1 cellular context compared by ENCODE assay signal in the genomic region with DNA sequence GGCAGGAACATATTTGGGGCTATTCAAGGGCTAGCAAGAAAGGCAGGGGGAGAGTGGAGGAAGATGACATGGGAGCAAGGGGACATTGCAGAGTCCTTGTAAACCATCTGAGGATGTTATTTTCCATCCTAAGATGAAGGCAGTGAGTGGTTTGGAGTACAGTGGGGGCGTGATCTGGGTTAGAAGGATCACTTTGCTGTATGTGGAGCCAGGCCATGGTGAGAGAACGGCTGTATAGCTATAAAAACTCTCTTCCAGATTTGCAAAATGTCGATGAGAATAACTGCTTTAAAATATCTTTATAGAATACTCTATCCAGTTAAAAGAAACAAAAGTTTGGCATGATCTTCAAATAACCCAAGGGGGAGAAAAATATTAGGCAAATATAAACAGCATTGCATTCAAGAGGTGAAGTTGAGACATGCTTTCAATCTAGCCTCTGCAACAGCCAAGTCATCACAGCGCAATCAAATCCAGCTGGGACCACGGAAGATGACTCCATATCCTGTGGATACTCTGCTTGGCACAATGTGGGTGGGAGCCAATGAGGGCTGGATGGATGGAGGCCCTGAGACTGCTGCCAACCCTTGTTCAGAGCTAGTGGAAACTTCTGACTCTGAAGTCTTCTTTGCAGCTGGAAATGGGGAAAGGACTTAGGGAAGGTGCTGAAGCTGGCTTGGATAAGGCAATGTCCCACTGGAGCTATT.
TF ChIP-seq lines count a peak whose summit lies in the region.

No MANE protein-coding gene starts in this region.

TF ChIP-seq in A549, 52 proteins besides CTCF, POLR2A, EP300 and RAD21 (continued from another document):
- no peak for TF ChIP-seq HEYL (CRISPR knock-in tag; IDR thresholded peaks at IDR 0.05)
- TF ChIP-seq JUN (IDR thresholded peaks at IDR 0.05), result no peak
- TF ChIP-seq, protein P1, sequence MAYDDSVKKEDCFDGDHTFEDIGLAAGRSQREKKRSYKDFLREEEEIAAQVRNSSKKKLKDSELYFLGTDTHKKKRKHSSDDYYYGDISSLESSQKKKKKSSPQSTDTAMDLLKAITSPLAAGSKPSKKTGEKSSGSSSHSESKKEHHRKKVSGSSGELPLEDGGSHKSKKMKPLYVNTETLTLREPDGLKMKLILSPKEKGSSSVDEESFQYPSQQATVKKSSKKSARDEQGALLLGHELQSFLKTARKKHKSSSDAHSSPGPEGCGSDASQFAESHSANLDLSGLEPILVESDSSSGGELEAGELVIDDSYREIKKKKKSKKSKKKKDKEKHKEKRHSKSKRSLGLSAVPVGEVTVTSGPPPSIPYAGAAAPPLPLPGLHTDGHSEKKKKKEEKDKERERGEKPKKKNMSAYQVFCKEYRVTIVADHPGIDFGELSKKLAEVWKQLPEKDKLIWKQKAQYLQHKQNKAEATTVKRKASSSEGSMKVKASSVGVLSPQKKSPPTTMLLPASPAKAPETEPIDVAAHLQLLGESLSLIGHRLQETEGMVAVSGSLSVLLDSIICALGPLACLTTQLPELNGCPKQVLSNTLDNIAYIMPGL (CRISPR knock-in tag; IDR thresholded peaks at IDR 0.05; ENCODE audit: borderline replicate concordance), result no peak
- TF ChIP-seq NR3C1 (IDR thresholded peaks at IDR 0.05), result no peak
- no peak for TF ChIP-seq CBX2 (IDR thresholded peaks at IDR 0.05; ENCODE audit: borderline replicate concordance, low read depth)
- no peak for TF ChIP-seq SREBF2 (IDR thresholded peaks at IDR 0.05)
- TF ChIP-seq, protein P2, sequence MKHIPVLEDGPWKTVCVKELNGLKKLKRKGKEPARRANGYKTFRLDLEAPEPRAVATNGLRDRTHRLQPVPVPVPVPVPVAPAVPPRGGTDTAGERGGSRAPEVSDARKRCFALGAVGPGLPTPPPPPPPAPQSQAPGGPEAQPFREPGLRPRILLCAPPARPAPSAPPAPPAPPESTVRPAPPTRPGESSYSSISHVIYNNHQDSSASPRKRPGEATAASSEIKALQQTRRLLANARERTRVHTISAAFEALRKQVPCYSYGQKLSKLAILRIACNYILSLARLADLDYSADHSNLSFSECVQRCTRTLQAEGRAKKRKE (CRISPR knock-in tag; IDR thresholded peaks at IDR 0.05; ENCODE audit: low read depth), result no peak
- TF ChIP-seq HOXB5 (CRISPR knock-in tag; IDR thresholded peaks at IDR 0.05), result no peak
